In the genomic region with DNA sequence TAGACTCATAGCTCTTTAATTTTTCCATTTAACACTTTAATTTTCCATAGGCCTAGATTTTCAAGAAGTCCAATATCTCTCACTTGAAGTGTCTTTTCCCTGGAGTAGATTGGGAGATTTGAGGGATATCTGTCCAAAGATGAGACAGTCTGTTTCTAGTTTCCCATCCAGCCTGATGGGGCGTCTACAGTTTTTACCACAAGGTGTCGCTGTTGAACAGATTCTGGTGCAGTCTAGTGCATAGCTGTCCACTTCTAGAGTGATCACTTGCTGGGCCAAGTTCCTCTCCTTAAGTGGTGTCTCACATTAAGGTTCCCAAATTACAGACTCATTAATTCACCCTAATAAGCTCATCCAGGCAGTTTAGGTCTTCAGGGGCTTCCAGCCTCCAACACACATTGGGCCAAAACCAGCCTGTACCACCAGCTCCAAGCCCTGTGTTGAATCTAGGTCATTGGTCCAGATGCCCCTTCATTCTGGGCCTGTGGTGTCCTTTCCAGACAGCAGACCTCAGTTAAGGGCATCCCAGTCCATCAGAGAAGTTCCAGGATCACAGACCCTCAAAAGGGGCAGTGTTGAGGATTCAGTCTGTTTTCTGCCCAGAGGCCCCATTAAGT, we compare ENCODE assay signal across 8 cellular contexts. TPM values are rescaled to one million over a fixed set of nuclear protein-coding genes. Genes with fewer than 3 reads are reported as not detected.
DNase-seq lines count a peak whose midpoint lies in the region; ATAC-seq and TF ChIP-seq lines count a peak whose summit lies in the region.

No MANE protein-coding gene starts in this region.

- TF ChIP-seq POLR2A in thyroid gland (IDR thresholded peaks at IDR 0.05), result no peak

- H3K4me1 ChIP-seq in DOHH2 (ENCODE audit: control insufficient read depth, low read length) (no peaks in the 10 kb centered on the region), thyroid gland (no peaks in the 10 kb centered on the region)

- WGBS in thyroid gland, 2 donors, result 54 to 64% methylated on average over 2 of the region's 2 CpGs

- H3K27ac ChIP-seq in DOHH2 (ENCODE audit: low read depth, low read length) (no peak overlapping the region), thyroid gland (no peak overlapping the region)

- no peaks in the 10 kb centered on the region for H3K79me2 ChIP-seq in DOHH2 (ENCODE audit: control insufficient read depth, low read length)

- H3K27me3 ChIP-seq in DOHH2 (ENCODE audit: control insufficient read depth, low read length), result no peaks in the 10 kb centered on the region
- no peaks in the 10 kb centered on the region for H3K27me3 ChIP-seq in thyroid gland

- H3K4me3 ChIP-seq in DOHH2 (ENCODE audit: low read length), result no peak overlapping the region
- no peak overlapping the region for H3K4me3 ChIP-seq in LNCaP clone FGC (ENCODE audit: low read depth, low read length)
- no peak overlapping the region for H3K4me3 ChIP-seq in fibroblast of mammary gland (ENCODE audit: control insufficient read depth, low read depth, low read length)
- H3K4me3 ChIP-seq in thyroid gland (replicated peaks in 1 of 3), result no peak overlapping the region

- no peaks in the 10 kb centered on the region for H4K20me1 ChIP-seq in DOHH2 (ENCODE audit: control insufficient read depth, insufficient read depth, low read depth, low read length)

- no peak overlapping the region for H3K4me2 ChIP-seq in DOHH2 (ENCODE audit: low read length)

- no peaks in the 10 kb centered on the region for H3F3A ChIP-seq in DOHH2 (ENCODE audit: control insufficient read depth, insufficient read depth)

- TF ChIP-seq CTCF in DOHH2 (IDR thresholded peaks at IDR 0.05; ENCODE audit: low read depth, low read length, poor library complexity, severe bottlenecking) (peak; percentile 81), LNCaP clone FGC (IDR thresholded peaks at IDR 0.05; ENCODE audit: control insufficient read depth, extremely low read depth, insufficient read depth) (peak; percentile 57), fibroblast of mammary gland (conservative IDR thresholded peaks at IDR 0.05; ENCODE audit: control insufficient read depth, insufficient read depth, low read depth, low read length) (peak; percentile 67), thyroid gland (IDR thresholded peaks at IDR 0.05) (peak in 1 of 6 experiments; percentile 26)

- ATAC-seq in GM19328 (IDR thresholded peaks at IDR 0.05; ENCODE audit: unreplicated experiment), result no peak

- intact Hi-C loops in thyroid gland (cut with DNase I), result loop anchor here (10.0 kb wide), 1 partner anchor 133 kb away; no protein-coding TSS in a partner anchor

- no peaks in the 10 kb centered on the region for H3K9me2 ChIP-seq in DOHH2 (replicated peaks; ENCODE audit: control insufficient read depth, low read length)

- DNase-seq in LNCaP clone FGC (ENCODE audit: low read depth), result peak; percentile 11
- peak; percentile 43 to 54 for DNase-seq in activated CD4-positive, alpha-beta T cell treated with anti-CD3 and anti-CD28 coated beads, Interleukin-2, amount 50 U/mL, for 24 hours (ENCODE audit: low read depth in 1 of 2, low spot score in 1 of 2)
- DNase-seq in fibroblast of mammary gland (ENCODE audit: low read depth), result peak; percentile 56
- peak in 2 of 3 experiments; percentile 53 to 56 for DNase-seq in stimulated activated CD4-positive, alpha-beta T cell treated with anti-CD3 and anti-CD28 coated beads, TNF-alpha, amount 100 ng/mL, for 24 hours (ENCODE audit: low read depth in 3 of 3)
- no peak for DNase-seq in thyroid gland
- no peak for DNase-seq in NCI-H1092 treated with DMSO at 0.1 percent for 48 hours (lab: John Stamatoyannopoulos, UW)

- H3K36me3 ChIP-seq in DOHH2 (ENCODE audit: control insufficient read depth, low read length) (no peaks in the 10 kb centered on the region), thyroid gland (no peaks in the 10 kb centered on the region)

- H3K9me3 ChIP-seq in DOHH2 (ENCODE audit: control insufficient read depth, insufficient read depth, low read length) (peaks cover 22% of the 10 kb centered on the region), thyroid gland (no peaks in the 10 kb centered on the region)

RNA-seq across cellular contexts. Expression of a gene that starts 9.4 kb away (rescaled TPM):
- 1 to 10 TPM in 3 of 4 donors, under 1 TPM in 1; 0.78 to 1.7 (median 1.3) TPM for total RNA-seq in thyroid gland

RNA-seq across cellular contexts. Expression of a gene that starts 21.7 kb away (rescaled TPM):
- 1 to 10 TPM in 1 of 4 donors, under 1 TPM in 3; 0.40 to 1.6 (median 0.68) TPM for total RNA-seq in thyroid gland

Comparison
In these comparisons a context has a peak if more than half of its experiments do, and no peak if none do; other contexts are left out.
1. DNase-seq: peak in LNCaP clone FGC (single experiment), activated CD4-positive, alpha-beta T cell treated with anti-CD3 and anti-CD28 coated beads, Interleukin-2, amount 50 U/mL, for 24 hours (2 of 2), fibroblast of mammary gland (single experiment) and stimulated activated CD4-positive, alpha-beta T cell treated with anti-CD3 and anti-CD28 coated beads, TNF-alpha, amount 100 ng/mL, for 24 hours (2 of 3); none in thyroid gland (0 of 2) and NCI-H1092 treated with DMSO at 0.1 percent for 48 hours (single experiment).